In genomic region chr16:27223701-27224100, GRCh38 we compare ENCODE assay signal across 1 cellular context.
TF ChIP-seq lines count a peak whose summit lies in the region.

No MANE protein-coding gene starts in this region.

TF ChIP-seq in WTC11, 78 proteins besides CTCF, POLR2A, EP300 and RAD21:
- TF ChIP-seq NFYB (CRISPR knock-in tag; conservative IDR thresholded peaks at IDR 0.05; ENCODE audit: low read depth) (no peak), EMX1 (CRISPR knock-in tag; IDR thresholded peaks at IDR 0.05) (no peak), GRHL2 (CRISPR knock-in tag; IDR thresholded peaks at IDR 0.05; ENCODE audit: insufficient replicate concordance, severe bottlenecking) (no peak), ZNF317 (CRISPR knock-in tag; IDR thresholded peaks at IDR 0.05; ENCODE audit: borderline replicate concordance, low read depth) (no peak), PRDM15 (CRISPR knock-in tag; IDR thresholded peaks at IDR 0.05) (no peak), PRRX2 (CRISPR knock-in tag; IDR thresholded peaks at IDR 0.05) (no peak)
- TF ChIP-seq, protein P1, sequence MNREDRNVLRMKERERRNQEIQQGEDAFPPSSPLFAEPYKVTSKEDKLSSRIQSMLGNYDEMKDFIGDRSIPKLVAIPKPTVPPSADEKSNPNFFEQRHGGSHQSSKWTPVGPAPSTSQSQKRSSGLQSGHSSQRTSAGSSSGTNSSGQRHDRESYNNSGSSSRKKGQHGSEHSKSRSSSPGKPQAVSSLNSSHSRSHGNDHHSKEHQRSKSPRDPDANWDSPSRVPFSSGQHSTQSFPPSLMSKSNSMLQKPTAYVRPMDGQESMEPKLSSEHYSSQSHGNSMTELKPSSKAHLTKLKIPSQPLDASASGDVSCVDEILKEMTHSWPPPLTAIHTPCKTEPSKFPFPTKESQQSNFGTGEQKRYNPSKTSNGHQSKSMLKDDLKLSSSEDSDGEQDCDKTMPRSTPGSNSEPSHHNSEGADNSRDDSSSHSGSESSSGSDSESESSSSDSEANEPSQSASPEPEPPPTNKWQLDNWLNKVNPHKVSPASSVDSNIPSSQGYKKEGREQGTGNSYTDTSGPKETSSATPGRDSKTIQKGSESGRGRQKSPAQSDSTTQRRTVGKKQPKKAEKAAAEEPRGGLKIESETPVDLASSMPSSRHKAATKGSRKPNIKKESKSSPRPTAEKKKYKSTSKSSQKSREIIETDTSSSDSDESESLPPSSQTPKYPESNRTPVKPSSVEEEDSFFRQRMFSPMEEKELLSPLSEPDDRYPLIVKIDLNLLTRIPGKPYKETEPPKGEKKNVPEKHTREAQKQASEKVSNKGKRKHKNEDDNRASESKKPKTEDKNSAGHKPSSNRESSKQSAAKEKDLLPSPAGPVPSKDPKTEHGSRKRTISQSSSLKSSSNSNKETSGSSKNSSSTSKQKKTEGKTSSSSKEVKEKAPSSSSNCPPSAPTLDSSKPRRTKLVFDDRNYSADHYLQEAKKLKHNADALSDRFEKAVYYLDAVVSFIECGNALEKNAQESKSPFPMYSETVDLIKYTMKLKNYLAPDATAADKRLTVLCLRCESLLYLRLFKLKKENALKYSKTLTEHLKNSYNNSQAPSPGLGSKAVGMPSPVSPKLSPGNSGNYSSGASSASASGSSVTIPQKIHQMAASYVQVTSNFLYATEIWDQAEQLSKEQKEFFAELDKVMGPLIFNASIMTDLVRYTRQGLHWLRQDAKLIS (CRISPR knock-in tag; IDR thresholded peaks at IDR 0.05; ENCODE audit: borderline replicate concordance) = no peak
- TF ChIP-seq, protein P2, sequence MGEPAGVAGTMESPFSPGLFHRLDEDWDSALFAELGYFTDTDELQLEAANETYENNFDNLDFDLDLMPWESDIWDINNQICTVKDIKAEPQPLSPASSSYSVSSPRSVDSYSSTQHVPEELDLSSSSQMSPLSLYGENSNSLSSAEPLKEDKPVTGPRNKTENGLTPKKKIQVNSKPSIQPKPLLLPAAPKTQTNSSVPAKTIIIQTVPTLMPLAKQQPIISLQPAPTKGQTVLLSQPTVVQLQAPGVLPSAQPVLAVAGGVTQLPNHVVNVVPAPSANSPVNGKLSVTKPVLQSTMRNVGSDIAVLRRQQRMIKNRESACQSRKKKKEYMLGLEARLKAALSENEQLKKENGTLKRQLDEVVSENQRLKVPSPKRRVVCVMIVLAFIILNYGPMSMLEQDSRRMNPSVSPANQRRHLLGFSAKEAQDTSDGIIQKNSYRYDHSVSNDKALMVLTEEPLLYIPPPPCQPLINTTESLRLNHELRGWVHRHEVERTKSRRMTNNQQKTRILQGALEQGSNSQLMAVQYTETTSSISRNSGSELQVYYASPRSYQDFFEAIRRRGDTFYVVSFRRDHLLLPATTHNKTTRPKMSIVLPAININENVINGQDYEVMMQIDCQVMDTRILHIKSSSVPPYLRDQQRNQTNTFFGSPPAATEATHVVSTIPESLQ (CRISPR knock-in tag; IDR thresholded peaks at IDR 0.05) = no peak
